ENCODE assay signal across 25 cellular contexts in the genomic region with DNA sequence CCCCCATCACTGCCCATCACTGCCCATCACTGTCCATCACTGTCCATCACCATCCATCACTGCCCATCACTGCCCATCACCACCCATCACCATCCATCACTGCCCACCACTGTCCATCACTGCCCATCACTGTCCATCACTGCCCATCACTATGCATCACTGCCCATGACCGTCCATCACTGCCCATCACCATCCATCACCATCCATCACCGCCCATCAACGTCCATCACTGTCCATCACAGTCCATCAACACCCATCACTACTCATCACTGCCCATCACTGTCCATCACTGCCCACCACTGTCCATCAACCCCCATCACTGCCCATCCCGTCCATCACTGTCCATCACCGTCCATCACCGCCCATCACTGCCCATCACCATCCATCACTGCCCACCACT. TPM values are rescaled to one million over a fixed set of nuclear protein-coding genes. Genes with fewer than 3 reads are reported as not detected.
"Had no signal": no experiment of that assay in that cellular context is flagged by ENCODE, and none has a peak within 500 bp of the region (broad histone marks: within the 10 kb centered on the region; RNA-seq: fewer than 3 reads in every experiment).

No MANE protein-coding gene starts in this region.

- H3K4me3 ChIP-seq: heart left ventricle, psoas muscle, right lobe of liver, tibial nerve had no signal

- H3K27me3 ChIP-seq: right lobe of liver had no signal

- H3K36me3 ChIP-seq: heart left ventricle, neutrophil, right lobe of liver, tibial nerve had no signal

- H3K9me3 ChIP-seq: heart left ventricle, neutrophil, psoas muscle, right lobe of liver, tibial nerve had no signal

- H3K4me1 ChIP-seq: right lobe of liver, tibial nerve had no signal

- H3K27ac ChIP-seq: heart left ventricle, neutrophil, psoas muscle, right lobe of liver, tibial nerve had no signal

- DNase-seq: cortex of kidney; effector memory CD4-positive, alpha-beta T cell; hippocampal formation; kidney glomerular epithelial cell; mesendoderm; nephron progenitor cell; retina; stimulated activated CD4-positive, alpha-beta T cell treated with anti-CD3 and anti-CD28 coated beads, Interleukin-4, amount 100 ng/mL, for 4 hours; stimulated activated naive CD4-positive, alpha-beta T cell had no signal

- ATAC-seq: esophagus mucosa; heart left ventricle; naive thymus-derived CD4-positive, alpha-beta T cell; psoas muscle; right lobe of liver had no signal

- FAIRE-seq: endometrium, frontal cortex had no signal

RNA-seq across cellular contexts. Expression of gene OTOS, which starts 57.8 kb away (rescaled TPM):
- total RNA-seq: esophagus mucosa; fibroblast of lung; glomerular endothelial cell; liver; lung microvascular endothelial cell; mononuclear cell; naive thymus-derived CD4-positive, alpha-beta T cell; osteoblast; psoas muscle; right lobe of liver; skeletal muscle tissue; tibial nerve had no signal
- polyA plus RNA-seq: fibroblast of lung; heart left ventricle; liver; naive thymus-derived CD4-positive, alpha-beta T cell had no signal
